Comparison of ENCODE assay signal across 12 cellular contexts in genomic region chr12:58030566-58031279, GRCh38.
DNase-seq lines count a peak whose midpoint lies in the region; ATAC-seq and TF ChIP-seq lines count a peak whose summit lies in the region.
"Had no signal": no experiment of that assay in that cellular context is flagged by ENCODE, and none has a peak within 500 bp of the region (broad histone marks: within the 10 kb centered on the region; RNA-seq: fewer than 3 reads in every experiment).

No MANE protein-coding gene starts in this region.

- DNase-seq in AG09309 (ENCODE audit: low read depth) = peak; percentile 1
- peak; percentile 61 for DNase-seq in HS-27A (ENCODE audit: low read depth)
- DNase-seq in SJSA1 (ENCODE audit: low read depth in 1 of 2, low spot score in 2 of 2) = peak; percentile 53 to 83
- DNase-seq in fibroblast of mammary gland (ENCODE audit: low read depth) = peak; percentile 64
- no peak for DNase-seq in NCI-H510A (lab: John Stamatoyannopoulos, UW)
- no peak for DNase-seq in cortex of kidney (lab: John Stamatoyannopoulos, UW)
- no peak for DNase-seq in left ventricle myocardium inferior
- DNase-seq: activated T-cell treated with anti-CD3 and anti-CD28 coated beads, Interleukin-2, amount 50 U/mL, for 24 hours; aorta; NCI-H526 treated with DMSO at 0.1 percent for 48 hours had no signal

- TF ChIP-seq CTCF in AG09309 (IDR thresholded peaks at IDR 0.05; ENCODE audit: control insufficient read depth, insufficient read depth, low read depth, low read length, missing control alignments) (no peak), fibroblast of mammary gland (conservative IDR thresholded peaks at IDR 0.05; ENCODE audit: control insufficient read depth, insufficient read depth, low read depth, low read length) (no peak), left ventricle myocardium inferior (IDR thresholded peaks at IDR 0.05; ENCODE audit: borderline replicate concordance) (no peak)

- intact Hi-C loops in left ventricle myocardium inferior (cut with micrococcal nuclease) = no loop called here

- H3K9me3 ChIP-seq in SJSA1 (replicated peaks) (peaks cover 25% of the 10 kb centered on the region), left ventricle myocardium inferior (replicated peaks) (peaks cover 45% of the 10 kb centered on the region)
- H3K9me3 ChIP-seq: vagina had no signal

- no peaks in the 10 kb centered on the region for H3K4me1 ChIP-seq in SJSA1 (replicated peaks)
- peaks cover 11% of the 10 kb centered on the region for H3K4me1 ChIP-seq in left ventricle myocardium inferior

- no peak overlapping the region for H3K27ac ChIP-seq in SJSA1
- H3K27ac ChIP-seq in left ventricle myocardium inferior (replicated peaks) = no peak overlapping the region
- H3K27ac ChIP-seq: vagina had no signal

- ATAC-seq in GM18868 (IDR thresholded peaks at IDR 0.05; ENCODE audit: unreplicated experiment) = no peak

- no peak overlapping the region for H3K4me3 ChIP-seq in AG09309 (ENCODE audit: control insufficient read depth, low read depth, low read length)
- H3K4me3 ChIP-seq in SJSA1 = no peak overlapping the region
- no peak overlapping the region for H3K4me3 ChIP-seq in fibroblast of mammary gland (ENCODE audit: control insufficient read depth, low read depth, low read length)
- H3K4me3 ChIP-seq in left ventricle myocardium inferior = no peak overlapping the region
- H3K4me3 ChIP-seq: vagina had no signal

- H3K36me3 ChIP-seq in SJSA1 (no peaks in the 10 kb centered on the region), left ventricle myocardium inferior (no peaks in the 10 kb centered on the region)
- H3K36me3 ChIP-seq: vagina had no signal

- H3K27me3 ChIP-seq in SJSA1 (replicated peaks) (peaks cover 59% of the 10 kb centered on the region), left ventricle myocardium inferior (ENCODE audit: low read depth) (no peaks in the 10 kb centered on the region)
- H3K27me3 ChIP-seq: vagina had no signal

Comparison
In these comparisons a context has a peak if more than half of its experiments do, and no peak if none do; other contexts are left out.
1. DNase-seq: peak in AG09309 (single experiment), HS-27A (single experiment), SJSA1 (2 of 2) and fibroblast of mammary gland (single experiment); none in NCI-H510A (single experiment), cortex of kidney (single experiment) and left ventricle myocardium inferior (single experiment).